In genomic region chr19:18274776-18275356, GRCh38 we compare ENCODE assay signal across 1 cellular context.
A peak's percentile ranks its signal among the peaks of the same experiment; 100 is the strongest.
TF ChIP-seq lines count a peak whose summit lies in the region.

No MANE protein-coding gene starts in this region.

TF ChIP-seq in IMR-90, 13 proteins besides CTCF, POLR2A, EP300 and RAD21:
- TF ChIP-seq FOS (IDR thresholded peaks at IDR 0.05; ENCODE audit: low read depth, low read length) (peak; percentile 88), NFE2L2 (IDR thresholded peaks at IDR 0.05; ENCODE audit: low read depth, low read length) (0 out of 2 replicates have a peak, but pooled peaks have one; percentile 1), MAFK (IDR thresholded peaks at IDR 0.05; ENCODE audit: low read depth, low read length) (no peak), SMC3 (IDR thresholded peaks at IDR 0.05; ENCODE audit: low read depth, low read length) (no peak), MAZ (IDR thresholded peaks at IDR 0.05; ENCODE audit: borderline replicate concordance, low read depth, low read length) (peak; percentile 45; the same call in 1 of the 2 replicates), BHLHE40 (IDR thresholded peaks at IDR 0.05; ENCODE audit: low read depth, low read length) (0 out of 2 replicates have a peak, but pooled peaks have one; percentile 13), RFX5 (IDR thresholded peaks at IDR 0.05; ENCODE audit: low read depth, low read length) (no peak), CHD1 (IDR thresholded peaks at IDR 0.05; ENCODE audit: low read depth, low read length) (no peak), USF2 (IDR thresholded peaks at IDR 0.05; ENCODE audit: low read depth, low read length) (peak; percentile 2; the same call in 1 of the 2 replicates), RCOR1 (IDR thresholded peaks at IDR 0.05; ENCODE audit: insufficient replicate concordance, low read length) (no peak), ELK1 (IDR thresholded peaks at IDR 0.05; ENCODE audit: borderline replicate concordance, low read depth, low read length) (no peak)
